Comparison of ENCODE assay signal across 17 cellular contexts in genomic region chr2:181404472-181404871, GRCh38.
"Had no signal": no experiment of that assay in that cellular context is flagged by ENCODE, and none has a peak within 500 bp of the region (broad histone marks: within the 10 kb centered on the region; RNA-seq: fewer than 3 reads in every experiment).

No MANE protein-coding gene starts in this region.

- H3K9me3 ChIP-seq: heart right ventricle, left ventricle myocardium inferior, spleen had no signal

- H3K27me3 ChIP-seq: brain microvascular endothelial cell, heart right ventricle, spleen had no signal

- H3K4me3 Mint-ChIP-seq: activated CD8-positive, alpha-beta memory T cell treated with anti-CD3 and anti-CD28 coated beads, Interleukin-2, amount 10 ng/mL, durations not matched to agents 7 days and 5 days; activated naive CD8-positive, alpha-beta T cell; activated T-cell treated with anti-CD3 and anti-CD28 coated beads, Interleukin-2, amount 50 U/mL, for 4 hours; type B pancreatic cell had no signal

- H3K27me3 Mint-ChIP-seq: activated CD8-positive, alpha-beta memory T cell treated with anti-CD3 and anti-CD28 coated beads, Interleukin-2, amount 10 ng/mL, durations not matched to agents 7 days and 5 days; activated naive CD8-positive, alpha-beta T cell had no signal

- DNase-seq: activated CD4-positive, alpha-beta T cell treated with anti-CD3 and anti-CD28 coated beads, Interleukin-2, amount 50 U/mL, for 4 hours; activated CD4-positive, CD25-positive, alpha-beta regulatory T cell treated with anti-CD3 and anti-CD28 coated beads, Interleukin-2, amount 50 U/mL, for 72 hours; activated CD8-positive, alpha-beta memory T cell treated with anti-CD3 and anti-CD28 coated beads, Interleukin-2, amount 10 ng/mL, durations not matched to agents 7 days and 5 days; activated gamma-delta T cell; activated T-cell treated with anti-CD3 and anti-CD28 coated beads, Interleukin-2, amount 50 U/mL, for 4 hours; amygdala; brain microvascular endothelial cell; effector memory CD4-positive, alpha-beta T cell; heart right ventricle; left ventricle myocardium inferior; mesenchymal stem cell; spleen; stimulated activated CD4-positive, alpha-beta T cell treated with anti-CD3 and anti-CD28 coated beads, Interleukin-1b, Interleukin-23, amount 100 ng/mL, for 48 hours; stimulated activated naive CD4-positive, alpha-beta T cell had no signal

- H3K4me1 ChIP-seq: left ventricle myocardium inferior had no signal

- ATAC-seq: activated CD8-positive, alpha-beta memory T cell treated with anti-CD3 and anti-CD28 coated beads, Interleukin-2, amount 10 ng/mL, durations not matched to agents 7 days and 5 days; activated T-cell treated with anti-CD3 and anti-CD28 coated beads, Interleukin-2, amount 50 U/mL, for 4 hours; heart right ventricle; sciatic nerve had no signal

- H3K36me3 ChIP-seq: brain microvascular endothelial cell, heart right ventricle, left ventricle myocardium inferior, spleen had no signal

- H3K27ac ChIP-seq: brain microvascular endothelial cell, heart right ventricle, left ventricle myocardium inferior, spleen had no signal

- H3K27ac Mint-ChIP-seq: activated CD8-positive, alpha-beta memory T cell treated with anti-CD3 and anti-CD28 coated beads, Interleukin-2, amount 10 ng/mL, durations not matched to agents 7 days and 5 days; activated naive CD8-positive, alpha-beta T cell; type B pancreatic cell had no signal

- H3K36me3 Mint-ChIP-seq: type B pancreatic cell had no signal

- H3K4me3 ChIP-seq: heart right ventricle, left ventricle myocardium inferior, spleen had no signal

- H3K9me3 Mint-ChIP-seq: activated T-cell treated with anti-CD3 and anti-CD28 coated beads, Interleukin-2, amount 50 U/mL, for 4 hours; type B pancreatic cell had no signal
